In genomic region chr13:72253754-72254153, GRCh38 we compare ENCODE assay signal across 13 cellular contexts.
DNase-seq lines count a peak whose midpoint lies in the region; ATAC-seq and TF ChIP-seq lines count a peak whose summit lies in the region.
"Had no signal": no experiment of that assay in that cellular context is flagged by ENCODE, and none has a peak within 500 bp of the region (broad histone marks: within the 10 kb centered on the region; RNA-seq: fewer than 3 reads in every experiment).

No MANE protein-coding gene starts in this region.

- H3F3A ChIP-seq in SK-N-SH (replicated peaks; ENCODE audit: insufficient read depth) (peaks cover 4% of the 10 kb centered on the region), PC-3 (ENCODE audit: low read length, unreplicated experiment) (peaks cover 5% of the 10 kb centered on the region)

- 57% methylated on average over 4 of the region's 4 CpGs for WGBS in SK-N-SH (ENCODE audit: low lambda C conversion rate)

- H3K4me2 ChIP-seq in SK-N-SH (no peak overlapping the region), PC-3 (ENCODE audit: low read length) (peak overlapping the region; percentile 69)

- intact Hi-C loops in PC-3 (cut with micrococcal nuclease), result loop anchor here (2.0 to 10.0 kb wide), 3 partner anchors 59 to 249 kb away; no protein-coding TSS in a partner anchor

- POLR2A ChIA-PET in SK-N-SH (lab: Yijun Ruan, JAX), result no interaction called here
- POLR2A ChIA-PET in PC-3 (lab: Charles Lee; ENCODE audit: unreplicated experiment), result no interaction called here

- H3K79me2 ChIP-seq in SK-N-SH (ENCODE audit: insufficient read depth) (no peaks in the 10 kb centered on the region), PC-3 (ENCODE audit: low read length) (no peaks in the 10 kb centered on the region)

- H3K4me1 ChIP-seq in SK-N-SH (ENCODE audit: control insufficient read depth in 1 of 2, insufficient read depth in 2 of 2, low read depth in 1 of 2, low read length in 1 of 2) (no peaks in the 10 kb centered on the region; a peak in 1 of 4 replicates), PC-3 (ENCODE audit: insufficient read depth, low read length) (peaks cover 22% of the 10 kb centered on the region)

- H3K4me3 ChIP-seq in SK-N-SH (ENCODE audit: low read depth in 2 of 2, low read length in 1 of 2) (no peak overlapping the region), PC-3 (ENCODE audit: low read length) (no peak overlapping the region)
- H3K4me3 ChIP-seq: HAP-1 had no signal

- H4K20me1 ChIP-seq in SK-N-SH (ENCODE audit: insufficient read depth), result no peaks in the 10 kb centered on the region
- H4K20me1 ChIP-seq in PC-3 (ENCODE audit: low read length), result no peaks in the 10 kb centered on the region

- no peak for TF ChIP-seq CTCF in SK-N-SH (IDR thresholded peaks at IDR 0.05)
- no peak for TF ChIP-seq CTCF in PC-3 (conservative IDR thresholded peaks at IDR 0.05; ENCODE audit: low read depth, low read length)

- H2AFZ ChIP-seq in SK-N-SH (ENCODE audit: low read depth) (0 out of 2 replicates have a peak overlapping the region, but pooled peaks have one; percentile 15), PC-3 (ENCODE audit: low read length) (no peak overlapping the region)

- CTCF ChIA-PET in SK-N-SH (lab: Yijun Ruan, JAX), result no interaction called here
- CTCF ChIA-PET in PC-3 (lab: Charles Lee), result interaction anchor here (0.6 to 0.7 kb wide), 2 partner anchors 314 to 523 kb away, joined by 3 to 4 read pairs; no protein-coding TSS in a partner anchor

- ATAC-seq in SK-N-SH treated with all-trans-retinoic acid at 6 μM for 48 hours (no peak), PC-3 (peak; percentile 54), HG03175 (IDR thresholded peaks at IDR 0.05; ENCODE audit: unreplicated experiment) (no peak)

- H3K9ac ChIP-seq in SK-N-SH (no peak overlapping the region), PC-3 (ENCODE audit: low read length) (no peak overlapping the region)

- H3K9me3 ChIP-seq in SK-N-SH, result no peaks in the 10 kb centered on the region
- no peaks in the 10 kb centered on the region for H3K9me3 ChIP-seq in PC-3 (ENCODE audit: low read length)
- H3K9me3 ChIP-seq: HAP-1 had no signal

- TF ChIP-seq RAD21 in SK-N-SH (IDR thresholded peaks at IDR 0.05; ENCODE audit: low read length), result no peak

- DNase-seq in SK-N-SH, result no peak
- peak; percentile 65 for DNase-seq in PC-3
- DNase-seq in kidney tubule cell (ENCODE audit: low spot score), result peak; percentile 43
- no peak for DNase-seq in effector CD4-positive, alpha-beta T cell
- DNase-seq in T-helper 9 cell, result no peak
- DNase-seq: C1 segment of cervical spinal cord; Calu3; CD4-positive, alpha-beta memory T cell; DND-41; GOT3 had no signal

- H3K27ac ChIP-seq in SK-N-SH (ENCODE audit: low read depth in 2 of 2, low read length in 1 of 2), result no peak overlapping the region
- peak overlapping the region; percentile 28 for H3K27ac ChIP-seq in PC-3 (ENCODE audit: low read length)

- H3K27me3 ChIP-seq in SK-N-SH (ENCODE audit: insufficient read depth), result no peaks in the 10 kb centered on the region
- no peaks in the 10 kb centered on the region for H3K27me3 ChIP-seq in PC-3 (ENCODE audit: low read length)

- no peaks in the 10 kb centered on the region for H3K36me3 ChIP-seq in SK-N-SH (replicated peaks in 1 of 2; ENCODE audit: control insufficient read depth in 1 of 2, insufficient read depth in 2 of 2, low read length in 1 of 2)
- H3K36me3 ChIP-seq in PC-3 (ENCODE audit: low read depth, low read length), result no peaks in the 10 kb centered on the region
- H3K36me3 ChIP-seq: HAP-1 had no signal

- BruUV-seq in PC-3 (replicated peaks; lab: Mats Ljungman, UMichigan), result no TSS peak

- no peaks in the 10 kb centered on the region for H3K9me2 ChIP-seq in SK-N-SH
- no peaks in the 10 kb centered on the region for H3K9me2 ChIP-seq in PC-3 (replicated peaks; ENCODE audit: low read length)

- TF ChIP-seq EP300 in SK-N-SH (IDR thresholded peaks at IDR 0.05; ENCODE audit: borderline replicate concordance in 1 of 2, low read depth in 1 of 2, low read length in 1 of 2), result no peak

TF ChIP-seq in SK-N-SH, 30 proteins besides CTCF, POLR2A, EP300 and RAD21:
- TF ChIP-seq, protein P1, sequence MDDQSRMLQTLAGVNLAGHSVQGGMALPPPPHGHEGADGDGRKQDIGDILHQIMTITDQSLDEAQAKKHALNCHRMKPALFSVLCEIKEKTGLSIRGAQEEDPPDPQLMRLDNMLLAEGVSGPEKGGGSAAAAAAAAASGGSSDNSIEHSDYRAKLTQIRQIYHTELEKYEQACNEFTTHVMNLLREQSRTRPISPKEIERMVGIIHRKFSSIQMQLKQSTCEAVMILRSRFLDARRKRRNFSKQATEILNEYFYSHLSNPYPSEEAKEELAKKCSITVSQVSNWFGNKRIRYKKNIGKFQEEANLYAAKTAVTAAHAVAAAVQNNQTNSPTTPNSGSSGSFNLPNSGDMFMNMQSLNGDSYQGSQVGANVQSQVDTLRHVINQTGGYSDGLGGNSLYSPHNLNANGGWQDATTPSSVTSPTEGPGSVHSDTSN (IDR thresholded peaks at IDR 0.05), result 0 out of 2 replicates have a peak, but pooled peaks have one; percentile 5
- TF ChIP-seq GABPA (IDR thresholded peaks at IDR 0.05; ENCODE audit: low read depth), result no peak

TF ChIP-seq in SK-N-SH treated with all-trans-retinoic acid at 6 μM for 48 hours, 23 proteins besides CTCF, POLR2A, EP300 and RAD21:
- TF ChIP-seq, protein P2, sequence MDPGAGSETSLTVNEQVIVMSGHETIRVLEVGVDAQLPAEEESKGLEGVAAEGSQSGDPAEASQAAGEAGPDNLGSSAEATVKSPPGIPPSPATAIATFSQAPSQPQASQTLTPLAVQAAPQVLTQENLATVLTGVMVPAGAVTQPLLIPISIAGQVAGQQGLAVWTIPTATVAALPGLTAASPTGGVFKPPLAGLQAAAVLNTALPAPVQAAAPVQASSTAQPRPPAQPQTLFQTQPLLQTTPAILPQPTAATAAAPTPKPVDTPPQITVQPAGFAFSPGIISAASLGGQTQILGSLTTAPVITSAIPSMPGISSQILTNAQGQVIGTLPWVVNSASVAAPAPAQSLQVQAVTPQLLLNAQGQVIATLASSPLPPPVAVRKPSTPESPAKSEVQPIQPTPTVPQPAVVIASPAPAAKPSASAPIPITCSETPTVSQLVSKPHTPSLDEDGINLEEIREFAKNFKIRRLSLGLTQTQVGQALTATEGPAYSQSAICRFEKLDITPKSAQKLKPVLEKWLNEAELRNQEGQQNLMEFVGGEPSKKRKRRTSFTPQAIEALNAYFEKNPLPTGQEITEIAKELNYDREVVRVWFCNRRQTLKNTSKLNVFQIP (CRISPR knock-in tag; IDR thresholded peaks at IDR 0.05; ENCODE audit: borderline replicate concordance, low read depth), result no peak
- TF ChIP-seq, protein P3, sequence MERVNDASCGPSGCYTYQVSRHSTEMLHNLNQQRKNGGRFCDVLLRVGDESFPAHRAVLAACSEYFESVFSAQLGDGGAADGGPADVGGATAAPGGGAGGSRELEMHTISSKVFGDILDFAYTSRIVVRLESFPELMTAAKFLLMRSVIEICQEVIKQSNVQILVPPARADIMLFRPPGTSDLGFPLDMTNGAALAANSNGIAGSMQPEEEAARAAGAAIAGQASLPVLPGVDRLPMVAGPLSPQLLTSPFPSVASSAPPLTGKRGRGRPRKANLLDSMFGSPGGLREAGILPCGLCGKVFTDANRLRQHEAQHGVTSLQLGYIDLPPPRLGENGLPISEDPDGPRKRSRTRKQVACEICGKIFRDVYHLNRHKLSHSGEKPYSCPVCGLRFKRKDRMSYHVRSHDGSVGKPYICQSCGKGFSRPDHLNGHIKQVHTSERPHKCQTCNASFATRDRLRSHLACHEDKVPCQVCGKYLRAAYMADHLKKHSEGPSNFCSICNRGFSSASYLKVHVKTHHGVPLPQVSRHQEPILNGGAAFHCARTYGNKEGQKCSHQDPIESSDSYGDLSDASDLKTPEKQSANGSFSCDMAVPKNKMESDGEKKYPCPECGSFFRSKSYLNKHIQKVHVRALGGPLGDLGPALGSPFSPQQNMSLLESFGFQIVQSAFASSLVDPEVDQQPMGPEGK (CRISPR knock-in tag; IDR thresholded peaks at IDR 0.05; ENCODE audit: borderline replicate concordance), result no peak
- no peak for TF ChIP-seq TSHZ2 (CRISPR knock-in tag; IDR thresholded peaks at IDR 0.05)
- no peak for TF ChIP-seq ZC3H10 (CRISPR knock-in tag; IDR thresholded peaks at IDR 0.05)
- TF ChIP-seq CSDC2 (CRISPR knock-in tag; IDR thresholded peaks at IDR 0.05), result no peak
- no peak for TF ChIP-seq TCF4 (CRISPR knock-in tag; IDR thresholded peaks at IDR 0.05; ENCODE audit: borderline replicate concordance)
- TF ChIP-seq SNAI2 (CRISPR knock-in tag; IDR thresholded peaks at IDR 0.05), result no peak
- TF ChIP-seq ESRRG (CRISPR knock-in tag; IDR thresholded peaks at IDR 0.05), result no peak
- TF ChIP-seq ARNTL (CRISPR knock-in tag; IDR thresholded peaks at IDR 0.05; ENCODE audit: borderline replicate concordance, low read depth), result no peak
- no peak for TF ChIP-seq ZFP3 (CRISPR knock-in tag; IDR thresholded peaks at IDR 0.05)
- TF ChIP-seq BACH2 (CRISPR knock-in tag; IDR thresholded peaks at IDR 0.05; ENCODE audit: borderline replicate concordance), result no peak
- no peak for TF ChIP-seq ZFP30 (CRISPR knock-in tag; IDR thresholded peaks at IDR 0.05)
- TF ChIP-seq ZNF8 (CRISPR knock-in tag; IDR thresholded peaks at IDR 0.05), result no peak

Comparison
In these comparisons a context has a peak if more than half of its experiments do, and no peak if none do; other contexts are left out.
1. DNase-seq: peak in PC-3 (single experiment) and kidney tubule cell (single experiment); none in SK-N-SH (single experiment), effector CD4-positive, alpha-beta T cell (single experiment) and T-helper 9 cell (single experiment).